In the genomic region with DNA sequence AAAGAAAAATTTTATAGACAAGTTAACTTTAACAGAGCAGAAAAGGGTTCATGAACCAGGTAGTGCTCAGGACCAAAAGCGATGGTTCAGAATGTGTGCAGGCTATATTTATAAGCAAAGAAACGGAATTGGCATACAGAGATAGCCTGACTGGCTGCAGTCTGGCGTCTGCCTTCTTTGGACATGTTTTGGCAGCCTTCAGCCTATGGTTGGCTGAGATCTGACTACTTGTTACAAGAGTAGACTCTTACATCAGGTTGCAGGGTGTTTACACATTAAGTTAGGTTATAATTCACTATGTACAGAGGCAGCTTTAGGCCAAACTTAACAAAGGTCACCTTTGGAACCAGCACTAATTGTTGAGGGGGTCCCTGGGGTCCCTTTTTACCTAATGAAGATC, we compare ENCODE assay signal across 31 cellular contexts. TPM values are rescaled to one million over a fixed set of nuclear protein-coding genes. Genes with fewer than 3 reads are reported as not detected.
A peak's percentile ranks its signal among the peaks of the same experiment; 100 is the strongest.
DNase-seq lines count a peak whose midpoint lies in the region; ATAC-seq, FAIRE-seq and TF ChIP-seq lines count a peak whose summit lies in the region.
"Had no signal": no experiment of that assay in that cellular context is flagged by ENCODE, and none has a peak within 500 bp of the region (broad histone marks: within the 10 kb centered on the region; RNA-seq: fewer than 3 reads in every experiment).

No MANE protein-coding gene starts in this region.

- TF ChIP-seq CTCF in coronary artery (IDR thresholded peaks at IDR 0.05), result no peak
- no peak for TF ChIP-seq CTCF in sigmoid colon (IDR thresholded peaks at IDR 0.05)
- TF ChIP-seq CTCF in suprapubic skin (IDR thresholded peaks at IDR 0.05), result no peak

- H3K27ac ChIP-seq in coronary artery (peak overlapping the region; percentile 70 to 78), sigmoid colon (peak overlapping the region; percentile 16 to 83 (median 74)), suprapubic skin (no peak overlapping the region)
- H3K27ac ChIP-seq: colonic mucosa, epithelial cell of prostate, foreskin keratinocyte, hepatocyte, SJCRH30, upper lobe of right lung, VCaP had no signal

- ATAC-seq in left cardiac atrium, result peak; percentile 85 to 93
- no peak for ATAC-seq in GM21447 (IDR thresholded peaks at IDR 0.05; ENCODE audit: unreplicated experiment)
- ATAC-seq: activated CD4-positive, alpha-beta T cell treated with anti-CD3 and anti-CD28 coated beads for 36 hours; activated CD8-positive, alpha-beta T cell treated with anti-CD3 and anti-CD28 coated beads, Interleukin-2, amount 10 ng/mL, durations not matched to agents 7 days and 5 days; foreskin keratinocyte had no signal

- H3K9me3 ChIP-seq in sigmoid colon (no peaks in the 10 kb centered on the region), suprapubic skin (no peaks in the 10 kb centered on the region)
- H3K9me3 ChIP-seq: colonic mucosa, SJCRH30, upper lobe of right lung had no signal

- TF ChIP-seq POLR2A in sigmoid colon (IDR thresholded peaks at IDR 0.05) (no peak), suprapubic skin (IDR thresholded peaks at IDR 0.05) (no peak), H54 (IDR thresholded peaks at IDR 0.05; ENCODE audit: low read depth, low read length) (no peak)

- WGBS in sigmoid colon, 2 donors, result 88 to 94% methylated on average over 3 of the region's 3 CpGs
- WGBS in suprapubic skin, result 73% methylated on average over 3 of the region's 3 CpGs

- H3K4me1 ChIP-seq in sigmoid colon (peaks cover 0 to 21% (median 15%) of the 10 kb centered on the region in 4 donors), suprapubic skin (peaks cover 5% of the 10 kb centered on the region)
- H3K4me1 ChIP-seq: colonic mucosa, SJCRH30, upper lobe of right lung had no signal

- TF ChIP-seq EP300 in sigmoid colon (IDR thresholded peaks at IDR 0.05) (no peak), suprapubic skin (IDR thresholded peaks at IDR 0.05) (no peak)

- intact Hi-C loops in left cardiac atrium (cut with DNase I), result no loop called here
- intact Hi-C loops in sigmoid colon (cut with DNase I), result loop anchor here (10.0 kb wide), 2 partner anchors 153 to 263 kb away; a partner anchor contains a TSS

- FAIRE-seq in H54 (lab: Jason Lieb, UNC) (no peak), GM19239 (lab: Jason Lieb, UNC) (no peak)
- FAIRE-seq: A204.1, bronchial epithelial cell, RCC 7860 had no signal

- H3K27me3 ChIP-seq in sigmoid colon (no peaks in the 10 kb centered on the region), suprapubic skin (no peaks in the 10 kb centered on the region)
- H3K27me3 ChIP-seq: colonic mucosa, foreskin keratinocyte, hepatocyte, SJCRH30, upper lobe of right lung had no signal

- H3K36me3 ChIP-seq in sigmoid colon, result peaks cover 5 to 46% (median 22%) of the 10 kb centered on the region in 4 donors
- peaks cover 44% of the 10 kb centered on the region for H3K36me3 ChIP-seq in suprapubic skin
- H3K36me3 ChIP-seq: colonic mucosa had no signal

- DNase-seq in AG08396 (ENCODE audit: low spot score) (peak; percentile 27), coronary artery (ENCODE audit: low spot score) (no peak), left cardiac atrium (no peak), sigmoid colon (peak; percentile 82), suprapubic skin (ENCODE audit: low spot score in 2 of 2) (no peak), H54 (ENCODE audit: insufficient read length, low spot score) (no peak), GM19239 (ENCODE audit: insufficient read length, low spot score) (no peak)
- DNase-seq: activated CD4-positive, alpha-beta T cell treated with anti-CD3 and anti-CD28 coated beads for 36 hours; activated CD8-positive, alpha-beta T cell treated with anti-CD3 and anti-CD28 coated beads, Interleukin-2, amount 10 ng/mL, durations not matched to agents 7 days and 5 days; colonic mucosa; DMS79 treated with DMSO at 0.1 percent for 48 hours; effector memory CD4-positive, alpha-beta T cell; foreskin keratinocyte; GDM1; MV-4-11; NCI-H1436 treated with DMSO at 0.1 percent for 48 hours; NCI-H2081 treated with DMSO at 0.1 percent for 48 hours; NCI-H345; NCI-H82; SJCRH30; stimulated activated CD4-positive, alpha-beta T cell treated with anti-CD3 and anti-CD28 coated beads, Interleukin-4, amount 100 ng/mL, for 1 hour; SW 1271; T1000 had no signal

- H3K4me3 ChIP-seq in coronary artery (no peak overlapping the region), sigmoid colon (no peak overlapping the region), suprapubic skin (no peak overlapping the region)
- H3K4me3 ChIP-seq: colonic mucosa, hepatocyte, SJCRH30, upper lobe of right lung had no signal

RNA-seq across cellular contexts. Expression of a gene that starts 7.0 kb away (rescaled TPM):
- total RNA-seq in left cardiac atrium (10 to 100 TPM; 15.6 to 30.2 TPM), sigmoid colon (10 to 100 TPM in 1 of 4 donors, 1 to 10 TPM in 3; 4.4 to 17.8 (median 9.6) TPM), suprapubic skin (10 to 100 TPM; 21.9 to 33.9 (median 30.5) TPM)
- 10 to 100 TPM; 21.3 to 50.7 (median 22.2) TPM for polyA plus RNA-seq in sigmoid colon

RNA-seq across cellular contexts. Expression of a gene that starts 7.1 kb away (rescaled TPM):
- total RNA-seq in left cardiac atrium, result 100 to 1,000 TPM; 159 to 166 TPM
- total RNA-seq in sigmoid colon, result 100 to 1,000 TPM; 201 to 249 (median 235) TPM
- 100 to 1,000 TPM; 207 to 457 (median 354) TPM for polyA plus RNA-seq in sigmoid colon
- 100 to 1,000 TPM; 119 to 173 (median 161) TPM for total RNA-seq in suprapubic skin

RNA-seq across cellular contexts. Expression of a gene that starts 16.1 kb away (rescaled TPM):
- total RNA-seq in left cardiac atrium (1 to 10 TPM; 8.0 to 8.2 TPM), sigmoid colon (10 to 100 TPM in 2 of 4 donors, 1 to 10 TPM in 2; 5.6 to 16.9 (median 10.5) TPM), suprapubic skin (10 to 100 TPM in 3 of 4 donors, 1 to 10 TPM in 1; 7.1 to 36.4 (median 21.2) TPM)
- 1 to 10 TPM in 1 of 3 donors, under 1 TPM in 2; 0.23 to 1.8 (median 0.60) TPM for polyA plus RNA-seq in sigmoid colon

RNA-seq across cellular contexts. Expression of a gene that starts 19.9 kb away (rescaled TPM):
- 10 to 100 TPM; 79.6 to 86.0 TPM for total RNA-seq in left cardiac atrium
- total RNA-seq in sigmoid colon, result 100 to 1,000 TPM in 3 of 4 donors, 10 to 100 TPM in 1; 88.8 to 117 (median 108) TPM
- 100 to 1,000 TPM in 1 of 3 donors, 10 to 100 TPM in 2; 41.0 to 112 (median 62.5) TPM for polyA plus RNA-seq in sigmoid colon
- 100 to 1,000 TPM in 3 of 4 donors, 10 to 100 TPM in 1; 98.1 to 116 (median 109) TPM for total RNA-seq in suprapubic skin

RNA-seq across cellular contexts. Expression of a gene that starts 34.9 kb away (rescaled TPM):
- 100 to 1,000 TPM; 173 to 199 TPM for total RNA-seq in left cardiac atrium
- 100 to 1,000 TPM; 129 to 163 (median 156) TPM for total RNA-seq in sigmoid colon
- 100 to 1,000 TPM; 274 to 403 (median 280) TPM for polyA plus RNA-seq in sigmoid colon
- total RNA-seq in suprapubic skin, result 100 to 1,000 TPM; 298 to 644 (median 435) TPM

Comparison
In these comparisons a context has a peak if more than half of its experiments do, and no peak if none do; other contexts are left out.
1. DNase-seq: peak in AG08396 (single experiment) and sigmoid colon (single experiment); none in coronary artery (single experiment), left cardiac atrium (single experiment), suprapubic skin (0 of 2), H54 (single experiment) and GM19239 (single experiment).